In the genomic region with DNA sequence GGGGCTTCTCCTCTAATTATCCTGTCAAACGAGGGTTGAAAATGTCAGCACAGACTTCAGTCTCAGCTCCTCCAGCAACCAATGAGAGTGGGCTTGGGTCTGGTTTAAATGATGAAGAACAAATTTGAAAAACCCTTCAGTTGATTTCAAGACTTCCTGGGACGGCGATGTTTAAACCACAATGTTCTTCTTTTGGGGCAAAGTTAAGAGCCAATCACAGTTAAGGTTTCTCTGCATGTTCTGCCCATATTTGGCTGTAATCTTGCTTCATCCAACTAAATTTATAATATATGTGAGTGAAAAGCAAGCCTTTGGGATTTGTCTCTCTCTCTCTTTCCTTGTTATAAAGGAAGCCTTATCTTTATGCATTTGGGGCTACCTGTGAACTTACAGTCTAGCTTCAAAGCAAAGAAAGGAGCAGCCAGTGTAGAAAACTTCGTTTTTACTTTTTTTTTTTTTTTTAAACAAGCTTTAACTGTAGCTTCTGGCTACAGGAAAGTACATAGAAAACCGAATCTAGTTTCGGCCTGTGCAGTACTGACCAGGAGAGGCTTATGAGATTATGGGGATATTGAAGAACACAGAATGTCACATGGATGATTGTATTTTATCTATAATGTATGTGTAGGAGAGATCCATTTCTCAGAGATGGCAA, we compare ENCODE assay signal across 1 cellular context.
TF ChIP-seq lines count a peak whose summit lies in the region.

No MANE protein-coding gene starts in this region.

TF ChIP-seq in GM23338, 12 proteins besides CTCF, POLR2A, EP300 and RAD21 (continued from another document):
- TF ChIP-seq, protein P1, sequence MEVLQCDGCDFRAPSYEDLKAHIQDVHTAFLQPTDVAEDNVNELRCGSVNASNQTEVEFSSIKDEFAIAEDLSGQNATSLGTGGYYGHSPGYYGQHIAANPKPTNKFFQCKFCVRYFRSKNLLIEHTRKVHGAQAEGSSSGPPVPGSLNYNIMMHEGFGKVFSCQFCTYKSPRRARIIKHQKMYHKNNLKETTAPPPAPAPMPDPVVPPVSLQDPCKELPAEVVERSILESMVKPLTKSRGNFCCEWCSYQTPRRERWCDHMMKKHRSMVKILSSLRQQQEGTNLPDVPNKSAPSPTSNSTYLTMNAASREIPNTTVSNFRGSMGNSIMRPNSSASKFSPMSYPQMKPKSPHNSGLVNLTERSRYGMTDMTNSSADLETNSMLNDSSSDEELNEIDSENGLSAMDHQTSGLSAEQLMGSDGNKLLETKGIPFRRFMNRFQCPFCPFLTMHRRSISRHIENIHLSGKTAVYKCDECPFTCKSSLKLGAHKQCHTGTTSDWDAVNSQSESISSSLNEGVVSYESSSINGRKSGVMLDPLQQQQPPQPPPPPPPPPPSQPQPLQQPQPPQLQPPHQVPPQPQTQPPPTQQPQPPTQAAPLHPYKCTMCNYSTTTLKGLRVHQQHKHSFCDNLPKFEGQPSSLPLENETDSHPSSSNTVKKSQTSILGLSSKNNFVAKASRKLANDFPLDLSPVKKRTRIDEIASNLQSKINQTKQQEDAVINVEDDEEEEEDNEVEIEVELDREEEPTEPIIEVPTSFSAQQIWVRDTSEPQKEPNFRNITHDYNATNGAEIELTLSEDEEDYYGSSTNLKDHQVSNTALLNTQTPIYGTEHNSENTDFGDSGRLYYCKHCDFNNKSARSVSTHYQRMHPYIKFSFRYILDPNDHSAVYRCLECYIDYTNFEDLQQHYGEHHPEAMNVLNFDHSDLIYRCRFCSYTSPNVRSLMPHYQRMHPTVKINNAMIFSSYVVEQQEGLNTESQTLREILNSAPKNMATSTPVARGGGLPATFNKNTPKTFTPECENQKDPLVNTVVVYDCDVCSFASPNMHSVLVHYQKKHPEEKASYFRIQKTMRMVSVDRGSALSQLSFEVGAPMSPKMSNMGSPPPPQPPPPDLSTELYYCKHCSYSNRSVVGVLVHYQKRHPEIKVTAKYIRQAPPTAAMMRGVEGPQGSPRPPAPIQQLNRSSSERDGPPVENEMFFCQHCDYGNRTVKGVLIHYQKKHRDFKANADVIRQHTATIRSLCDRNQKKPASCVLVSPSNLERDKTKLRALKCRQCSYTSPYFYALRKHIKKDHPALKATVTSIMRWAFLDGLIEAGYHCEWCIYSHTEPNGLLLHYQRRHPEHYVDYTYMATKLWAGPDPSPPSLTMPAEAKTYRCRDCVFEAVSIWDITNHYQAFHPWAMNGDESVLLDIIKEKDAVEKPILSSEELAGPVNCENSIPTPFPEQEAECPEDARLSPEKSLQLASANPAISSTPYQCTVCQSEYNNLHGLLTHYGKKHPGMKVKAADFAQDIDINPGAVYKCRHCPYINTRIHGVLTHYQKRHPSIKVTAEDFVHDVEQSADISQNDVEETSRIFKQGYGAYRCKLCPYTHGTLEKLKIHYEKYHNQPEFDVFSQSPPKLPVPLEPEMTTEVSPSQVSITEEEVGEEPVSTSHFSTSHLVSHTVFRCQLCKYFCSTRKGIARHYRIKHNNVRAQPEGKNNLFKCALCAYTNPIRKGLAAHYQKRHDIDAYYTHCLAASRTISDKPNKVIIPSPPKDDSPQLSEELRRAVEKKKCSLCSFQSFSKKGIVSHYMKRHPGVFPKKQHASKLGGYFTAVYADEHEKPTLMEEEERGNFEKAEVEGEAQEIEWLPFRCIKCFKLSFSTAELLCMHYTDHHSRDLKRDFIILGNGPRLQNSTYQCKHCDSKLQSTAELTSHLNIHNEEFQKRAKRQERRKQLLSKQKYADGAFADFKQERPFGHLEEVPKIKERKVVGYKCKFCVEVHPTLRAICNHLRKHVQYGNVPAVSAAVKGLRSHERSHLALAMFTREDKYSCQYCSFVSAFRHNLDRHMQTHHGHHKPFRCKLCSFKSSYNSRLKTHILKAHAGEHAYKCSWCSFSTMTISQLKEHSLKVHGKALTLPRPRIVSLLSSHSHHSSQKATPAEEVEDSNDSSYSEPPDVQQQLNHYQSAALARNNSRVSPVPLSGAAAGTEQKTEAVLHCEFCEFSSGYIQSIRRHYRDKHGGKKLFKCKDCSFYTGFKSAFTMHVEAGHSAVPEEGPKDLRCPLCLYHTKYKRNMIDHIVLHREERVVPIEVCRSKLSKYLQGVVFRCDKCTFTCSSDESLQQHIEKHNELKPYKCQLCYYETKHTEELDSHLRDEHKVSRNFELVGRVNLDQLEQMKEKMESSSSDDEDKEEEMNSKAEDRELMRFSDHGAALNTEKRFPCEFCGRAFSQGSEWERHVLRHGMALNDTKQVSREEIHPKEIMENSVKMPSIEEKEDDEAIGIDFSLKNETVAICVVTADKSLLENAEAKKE (CRISPR knock-in tag; IDR thresholded peaks at IDR 0.05): no peak
- no peak for TF ChIP-seq STAT1 (IDR thresholded peaks at IDR 0.05; ENCODE audit: unreplicated experiment)
- TF ChIP-seq, protein P2, sequence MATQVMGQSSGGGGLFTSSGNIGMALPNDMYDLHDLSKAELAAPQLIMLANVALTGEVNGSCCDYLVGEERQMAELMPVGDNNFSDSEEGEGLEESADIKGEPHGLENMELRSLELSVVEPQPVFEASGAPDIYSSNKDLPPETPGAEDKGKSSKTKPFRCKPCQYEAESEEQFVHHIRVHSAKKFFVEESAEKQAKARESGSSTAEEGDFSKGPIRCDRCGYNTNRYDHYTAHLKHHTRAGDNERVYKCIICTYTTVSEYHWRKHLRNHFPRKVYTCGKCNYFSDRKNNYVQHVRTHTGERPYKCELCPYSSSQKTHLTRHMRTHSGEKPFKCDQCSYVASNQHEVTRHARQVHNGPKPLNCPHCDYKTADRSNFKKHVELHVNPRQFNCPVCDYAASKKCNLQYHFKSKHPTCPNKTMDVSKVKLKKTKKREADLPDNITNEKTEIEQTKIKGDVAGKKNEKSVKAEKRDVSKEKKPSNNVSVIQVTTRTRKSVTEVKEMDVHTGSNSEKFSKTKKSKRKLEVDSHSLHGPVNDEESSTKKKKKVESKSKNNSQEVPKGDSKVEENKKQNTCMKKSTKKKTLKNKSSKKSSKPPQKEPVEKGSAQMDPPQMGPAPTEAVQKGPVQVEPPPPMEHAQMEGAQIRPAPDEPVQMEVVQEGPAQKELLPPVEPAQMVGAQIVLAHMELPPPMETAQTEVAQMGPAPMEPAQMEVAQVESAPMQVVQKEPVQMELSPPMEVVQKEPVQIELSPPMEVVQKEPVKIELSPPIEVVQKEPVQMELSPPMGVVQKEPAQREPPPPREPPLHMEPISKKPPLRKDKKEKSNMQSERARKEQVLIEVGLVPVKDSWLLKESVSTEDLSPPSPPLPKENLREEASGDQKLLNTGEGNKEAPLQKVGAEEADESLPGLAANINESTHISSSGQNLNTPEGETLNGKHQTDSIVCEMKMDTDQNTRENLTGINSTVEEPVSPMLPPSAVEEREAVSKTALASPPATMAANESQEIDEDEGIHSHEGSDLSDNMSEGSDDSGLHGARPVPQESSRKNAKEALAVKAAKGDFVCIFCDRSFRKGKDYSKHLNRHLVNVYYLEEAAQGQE (IDR thresholded peaks at IDR 0.05; ENCODE audit: unreplicated experiment): no peak
- TF ChIP-seq ZNF114 (CRISPR knock-in tag; IDR thresholded peaks at IDR 0.05): no peak
- TF ChIP-seq EZH2 (IDR thresholded peaks at IDR 0.05; ENCODE audit: low read depth, unreplicated experiment): no peak
- TF ChIP-seq JUNB (IDR thresholded peaks at IDR 0.05; ENCODE audit: unreplicated experiment): no peak
